Comparison of ENCODE assay signal across 13 cellular contexts in genomic region chr2:96802281-96802595, GRCh38. TPM values are rescaled to one million over a fixed set of nuclear protein-coding genes. Genes with fewer than 3 reads are reported as not detected.
DNase-seq lines count a peak whose midpoint lies in the region; ATAC-seq and TF ChIP-seq lines count a peak whose summit lies in the region.
"Had no signal": no experiment of that assay in that cellular context is flagged by ENCODE, and none has a peak within 500 bp of the region (broad histone marks: within the 10 kb centered on the region; RNA-seq: fewer than 3 reads in every experiment).

No MANE protein-coding gene starts in this region.

- H3K4me3 ChIP-seq in mucosa of descending colon: no peak overlapping the region
- H3K4me3 ChIP-seq in breast epithelium: no peak overlapping the region
- H3K4me3 ChIP-seq: psoas muscle had no signal

- peak; percentile 25 to 45 for DNase-seq in activated CD4-positive, alpha-beta T cell treated with anti-CD3 and anti-CD28 coated beads, Interleukin-2, amount 50 U/mL, for 4 hours
- DNase-seq in mucosa of descending colon: peak in 1 of 3 donors; percentile 67
- no peak for DNase-seq in SKM-1 (lab: John Stamatoyannopoulos, UW; ENCODE audit: unreplicated experiment)
- no peak for DNase-seq in breast epithelium (ENCODE audit: low spot score in 2 of 2)
- DNase-seq in HCEC 1CT: no peak
- DNase-seq: activated naive CD8-positive, alpha-beta T cell treated with anti-CD3 and anti-CD28 coated beads, Interleukin-2, amount 10 ng/mL, durations not matched to agents 7 days and 5 days; C1 segment of cervical spinal cord; mammary epithelial cell; SW 1271 had no signal

- H3K9me3 ChIP-seq in mucosa of descending colon (no peaks in the 10 kb centered on the region), breast epithelium (no peaks in the 10 kb centered on the region)
- H3K9me3 ChIP-seq: psoas muscle had no signal

- no peak for TF ChIP-seq CTCF in 22Rv1 (IDR thresholded peaks at IDR 0.05)
- no peak for TF ChIP-seq CTCF in mucosa of descending colon (IDR thresholded peaks at IDR 0.05)
- TF ChIP-seq CTCF in breast epithelium (IDR thresholded peaks at IDR 0.05): no peak

- intact Hi-C loops in mucosa of descending colon (cut with DNase I, micrococcal nuclease) (no loop called here), breast epithelium (cut with DNase I; ENCODE audit: low total_unique reads) (no loop called here)

- no peaks in the 10 kb centered on the region for H3K27me3 ChIP-seq in breast epithelium

- H3K27ac ChIP-seq in 22Rv1 (0 out of 2 replicates have a peak overlapping the region, but pooled peaks have one; percentile 20), breast epithelium (peak overlapping the region in 1 of 2 donors; percentile 7)
- H3K27ac ChIP-seq: psoas muscle had no signal

- H3K36me3 ChIP-seq in mucosa of descending colon (ENCODE audit: low read depth) (peaks cover 4% of the 10 kb centered on the region), breast epithelium (no peaks in the 10 kb centered on the region)

- peaks cover 5% of the 10 kb centered on the region for H3K4me1 ChIP-seq in mucosa of descending colon (ENCODE audit: low read depth)
- H3K4me1 ChIP-seq in breast epithelium: no peaks in the 10 kb centered on the region

- TF ChIP-seq POLR2A in GM18505 (IDR thresholded peaks at IDR 0.05; ENCODE audit: borderline replicate concordance, extremely low read depth, insufficient read depth, insufficient read length) (peak; percentile 36), breast epithelium (IDR thresholded peaks at IDR 0.05) (no peak)

- ATAC-seq in GM18505 (IDR thresholded peaks at IDR 0.05; ENCODE audit: unreplicated experiment): no peak
- ATAC-seq in mucosa of descending colon: peak; percentile 15
- no peak for ATAC-seq in HG03520 (IDR thresholded peaks at IDR 0.05; ENCODE audit: unreplicated experiment)
- ATAC-seq: psoas muscle had no signal

RNA-seq across cellular contexts. Expression of gene CNNM3, which starts 13.8 kb away (rescaled TPM):
- total RNA-seq in mucosa of descending colon (10 to 100 TPM; 21.2 to 35.5 (median 33.4) TPM), breast epithelium (10 to 100 TPM in 2 of 3 donors, 1 to 10 TPM in 1; 7.5 to 13.8 (median 11.8) TPM)

RNA-seq across cellular contexts. Expression of gene CNNM4, which starts 41.5 kb away (rescaled TPM):
- 100 to 1,000 TPM in 2 of 3 donors, 10 to 100 TPM in 1; 53.4 to 134 (median 101) TPM for total RNA-seq in mucosa of descending colon
- 10 to 100 TPM in 1 of 3 donors, 1 to 10 TPM in 2; 2.7 to 12.1 (median 9.5) TPM for total RNA-seq in breast epithelium

RNA-seq across cellular contexts. Expression of gene ANKRD23, which starts 41.6 kb away (rescaled TPM):
- total RNA-seq in mucosa of descending colon (1 to 10 TPM; 3.2 to 5.1 (median 4.9) TPM), breast epithelium (1 to 10 TPM; 3.5 to 9.4 (median 7.2) TPM)

RNA-seq across cellular contexts. Expression of gene ANKRD39, which starts 55.6 kb away (rescaled TPM):
- 10 to 100 TPM; 11.2 to 14.1 (median 12.2) TPM for total RNA-seq in mucosa of descending colon
- 10 to 100 TPM in 1 of 3 donors, 1 to 10 TPM in 2; 8.8 to 15.8 (median 9.2) TPM for total RNA-seq in breast epithelium

Comparison
In these comparisons a context has a peak if more than half of its experiments do, and no peak if none do; other contexts are left out.
1. DNase-seq: peak in activated CD4-positive, alpha-beta T cell treated with anti-CD3 and anti-CD28 coated beads, Interleukin-2, amount 50 U/mL, for 4 hours (2 of 2); none in SKM-1 (single experiment), breast epithelium (0 of 2) and HCEC 1CT (single experiment).
2. RNA of gene CNNM4, which starts 41.5 kb away (total RNA-seq): 53.4 to 134 TPM in mucosa of descending colon; 2.7 to 12.1 TPM in breast epithelium; every median in the first group is over 4 times any median in the second.